ENCODE assay signal across 24 cellular contexts in the genomic region with DNA sequence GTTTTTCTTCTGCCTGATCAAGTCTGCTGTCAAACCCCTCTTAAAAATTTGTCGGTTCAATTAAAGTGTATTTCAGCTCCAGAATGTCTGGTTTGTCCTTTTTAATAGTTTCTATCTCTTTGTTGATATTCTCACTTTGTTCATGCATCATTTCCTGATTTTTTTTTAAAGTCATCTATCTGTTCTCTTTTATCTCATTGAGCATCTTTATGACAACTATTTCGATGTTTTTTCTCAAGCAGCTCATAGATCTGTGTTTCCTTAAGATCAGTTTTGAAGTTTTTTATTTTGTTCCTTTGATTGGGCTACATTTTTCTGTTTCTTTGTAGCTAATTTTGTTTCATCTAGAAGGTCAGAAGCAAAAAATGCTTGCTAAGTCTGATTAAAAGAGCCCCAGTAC. TPM values are rescaled to one million over a fixed set of nuclear protein-coding genes. Genes with fewer than 3 reads are reported as not detected.
DNase-seq lines count a peak whose midpoint lies in the region; ATAC-seq and TF ChIP-seq lines count a peak whose summit lies in the region.
"Had no signal": no experiment of that assay in that cellular context is flagged by ENCODE, and none has a peak within 500 bp of the region (broad histone marks: within the 10 kb centered on the region; RNA-seq: fewer than 3 reads in every experiment).

No MANE protein-coding gene starts in this region.

- H3K4me3 ChIP-seq in neutrophil (ENCODE audit: low read depth in 1 of 2, low read length in 1 of 2), result no peak overlapping the region
- no peak overlapping the region for H3K4me3 ChIP-seq in Caco-2 (ENCODE audit: low read depth, low read length)
- H3K4me3 ChIP-seq: BLaER1, hepatocyte, PC-9, smooth muscle cell, upper lobe of right lung had no signal

- peaks cover 92% of the 10 kb centered on the region for H3K36me3 Mint-ChIP-seq in activated CD4-positive, alpha-beta T cell treated with anti-CD3 and anti-CD28 coated beads, Interleukin-2, amount 10 ng/mL, durations not matched to agents 7 days and 5 days (ENCODE audit: low read depth)
- H3K36me3 Mint-ChIP-seq in T-helper 17 cell (ENCODE audit: low read depth), result peaks cover 11% of the 10 kb centered on the region
- H3K36me3 Mint-ChIP-seq in activated naive CD8-positive, alpha-beta T cell treated with anti-CD3 and anti-CD28 coated beads, Interleukin-2, amount 50 U/mL, for 24 hours (ENCODE audit: low read depth), result peaks cover 60% of the 10 kb centered on the region
- H3K36me3 Mint-ChIP-seq in Caco-2 (ENCODE audit: insufficient read depth, unreplicated experiment), result peaks cover 10% of the 10 kb centered on the region

- intact Hi-C loops in Caco-2 (cut with micrococcal nuclease; ENCODE audit: unreplicated experiment), result no loop called here

- CTCF ChIA-PET in activated CD4-positive, alpha-beta T cell treated with anti-CD3 and anti-CD28 coated beads, Interleukin-2, amount 10 ng/mL, durations not matched to agents 7 days and 5 days (lab: Charles Lee), result interaction anchor here (1.2 kb wide), 2 partner anchors 10 to 108 kb away, joined by 3 read pairs; no protein-coding TSS in a partner anchor
- CTCF ChIA-PET in Caco-2 (lab: Charles Lee), result no interaction called here

- H3K27me3 ChIP-seq in neutrophil (no peaks in the 10 kb centered on the region), Caco-2 (replicated peaks; ENCODE audit: control insufficient read depth, insufficient read depth, low read length) (no peaks in the 10 kb centered on the region)
- H3K27me3 ChIP-seq: BLaER1, hepatocyte, upper lobe of right lung had no signal

- H3K27me3 Mint-ChIP-seq in activated CD4-positive, alpha-beta T cell treated with anti-CD3 and anti-CD28 coated beads, Interleukin-2, amount 10 ng/mL, durations not matched to agents 7 days and 5 days, result no peaks in the 10 kb centered on the region
- H3K27me3 Mint-ChIP-seq in T-helper 17 cell (no peaks in the 10 kb centered on the region), Caco-2 (ENCODE audit: insufficient read depth, unreplicated experiment) (no peaks in the 10 kb centered on the region)
- no peaks in the 10 kb centered on the region for H3K27me3 Mint-ChIP-seq in activated naive CD8-positive, alpha-beta T cell treated with anti-CD3 and anti-CD28 coated beads, Interleukin-2, amount 50 U/mL, for 24 hours

- peak overlapping the region; percentile 75 for H3K27ac Mint-ChIP-seq in activated CD4-positive, alpha-beta T cell treated with anti-CD3 and anti-CD28 coated beads, Interleukin-2, amount 10 ng/mL, durations not matched to agents 7 days and 5 days
- H3K27ac Mint-ChIP-seq in T-helper 17 cell (peak overlapping the region; percentile 85), Caco-2 (ENCODE audit: unreplicated experiment) (no peak overlapping the region)
- H3K27ac Mint-ChIP-seq in activated naive CD8-positive, alpha-beta T cell treated with anti-CD3 and anti-CD28 coated beads, Interleukin-2, amount 50 U/mL, for 24 hours, result peak overlapping the region; percentile 70

- DNase-seq in activated CD4-positive, alpha-beta T cell treated with anti-CD3 and anti-CD28 coated beads, Interleukin-2, amount 10 ng/mL, durations not matched to agents 7 days and 5 days, result no peak
- no peak for DNase-seq in activated CD4-positive, alpha-beta T cell treated with anti-CD3 and anti-CD28 coated beads, Interleukin-2, amount 50 U/mL, for 48 hours
- no peak for DNase-seq in T-helper 17 cell
- no peak for DNase-seq in activated naive CD8-positive, alpha-beta T cell treated with anti-CD3 and anti-CD28 coated beads, Interleukin-2, amount 50 U/mL, for 24 hours
- no peak for DNase-seq in retina
- DNase-seq in Caco-2, result no peak
- DNase-seq: activated CD4-positive, CD25-positive, alpha-beta regulatory T cell; activated CD8-positive, alpha-beta memory T cell treated with anti-CD3 and anti-CD28 coated beads, Interleukin-2, amount 50 U/mL, for 4 hours; DMS 273 treated with DMSO at 0.1 percent for 48 hours; foreskin keratinocyte; NCI-H1092; NCI-H2029; NCI-H345; nucleus accumbens; PC-9; stimulated activated CD4-positive, alpha-beta T cell treated with anti-CD3 and anti-CD28 coated beads, Interleukin-2, amount 100 ng/mL, for 48 hours; upper lobe of right lung had no signal

- H3K4me1 Mint-ChIP-seq in activated CD4-positive, alpha-beta T cell treated with anti-CD3 and anti-CD28 coated beads, Interleukin-2, amount 10 ng/mL, durations not matched to agents 7 days and 5 days, result peaks cover 83% of the 10 kb centered on the region
- H3K4me1 Mint-ChIP-seq in T-helper 17 cell, result peaks cover 50% of the 10 kb centered on the region
- peaks cover 54% of the 10 kb centered on the region for H3K4me1 Mint-ChIP-seq in activated naive CD8-positive, alpha-beta T cell treated with anti-CD3 and anti-CD28 coated beads, Interleukin-2, amount 50 U/mL, for 24 hours
- peaks cover 13% of the 10 kb centered on the region for H3K4me1 Mint-ChIP-seq in Caco-2 (ENCODE audit: low read depth, unreplicated experiment)

- ATAC-seq in T-helper 17 cell (peak; percentile 57), HG03280 (IDR thresholded peaks at IDR 0.05; ENCODE audit: unreplicated experiment) (no peak)
- ATAC-seq in activated naive CD8-positive, alpha-beta T cell treated with anti-CD3 and anti-CD28 coated beads, Interleukin-2, amount 50 U/mL, for 24 hours, result no peak
- ATAC-seq: foreskin keratinocyte, upper lobe of right lung had no signal

- peaks cover 17% of the 10 kb centered on the region for H3K9me3 Mint-ChIP-seq in activated CD4-positive, alpha-beta T cell treated with anti-CD3 and anti-CD28 coated beads, Interleukin-2, amount 10 ng/mL, durations not matched to agents 7 days and 5 days
- peaks cover 18% of the 10 kb centered on the region for H3K9me3 Mint-ChIP-seq in activated naive CD8-positive, alpha-beta T cell treated with anti-CD3 and anti-CD28 coated beads, Interleukin-2, amount 50 U/mL, for 24 hours
- H3K9me3 Mint-ChIP-seq in Caco-2 (ENCODE audit: unreplicated experiment), result peaks cover 8% of the 10 kb centered on the region

- H3K36me3 ChIP-seq in neutrophil (peaks cover 57% of the 10 kb centered on the region), Caco-2 (ENCODE audit: control insufficient read depth, insufficient read depth, low read length) (no peaks in the 10 kb centered on the region)
- H3K36me3 ChIP-seq: upper lobe of right lung had no signal

- H3K9me3 ChIP-seq in T-helper 17 cell (ENCODE audit: control insufficient read depth, low read length, poor library complexity, severe bottlenecking) (no peaks in the 10 kb centered on the region), neutrophil (no peaks in the 10 kb centered on the region), Caco-2 (no peaks in the 10 kb centered on the region)
- H3K9me3 ChIP-seq: upper lobe of right lung had no signal

- TF ChIP-seq CTCF in neutrophil (IDR thresholded peaks at IDR 0.05) (no peak), Caco-2 (IDR thresholded peaks at IDR 0.05; ENCODE audit: insufficient read depth in 1 of 2, low read depth in 1 of 2, low read length in 1 of 2, severe bottlenecking in 1 of 2, unreplicated experiment in 1 of 2) (no peak)

- H3K4me1 ChIP-seq in neutrophil (ENCODE audit: control insufficient read depth in 1 of 2, insufficient read depth in 1 of 2, low read depth in 1 of 2, low read length in 1 of 2), result no peaks in the 10 kb centered on the region
- no peaks in the 10 kb centered on the region for H3K4me1 ChIP-seq in Caco-2
- H3K4me1 ChIP-seq: foreskin keratinocyte had no signal

- no TSS peak for BruUV-seq in Caco-2 (replicated peaks; lab: Mats Ljungman, UMichigan)

- POLR2A ChIA-PET in activated CD4-positive, alpha-beta T cell treated with anti-CD3 and anti-CD28 coated beads, Interleukin-2, amount 10 ng/mL, durations not matched to agents 7 days and 5 days (lab: Charles Lee), result no interaction called here
- POLR2A ChIA-PET in Caco-2 (lab: Charles Lee), result no interaction called here

- no peak overlapping the region for H3K4me3 Mint-ChIP-seq in activated CD4-positive, alpha-beta T cell treated with anti-CD3 and anti-CD28 coated beads, Interleukin-2, amount 10 ng/mL, durations not matched to agents 7 days and 5 days
- peak overlapping the region; percentile 56 for H3K4me3 Mint-ChIP-seq in T-helper 17 cell
- H3K4me3 Mint-ChIP-seq in activated naive CD8-positive, alpha-beta T cell treated with anti-CD3 and anti-CD28 coated beads, Interleukin-2, amount 50 U/mL, for 24 hours, result no peak overlapping the region
- no peak overlapping the region for H3K4me3 Mint-ChIP-seq in Caco-2 (ENCODE audit: unreplicated experiment)

- peak overlapping the region; percentile 39 for H3K27ac ChIP-seq in neutrophil
- H3K27ac ChIP-seq: BLaER1, foreskin keratinocyte, hepatocyte, PC-9, upper lobe of right lung had no signal

RNA-seq across cellular contexts. Expression of gene FGD3, which starts 53.7 kb away (rescaled TPM):
- total RNA-seq in activated CD4-positive, alpha-beta T cell treated with anti-CD3 and anti-CD28 coated beads, Interleukin-2, amount 10 ng/mL, durations not matched to agents 7 days and 5 days, result 100 to 1,000 TPM; 148 to 156 TPM
- total RNA-seq in T-helper 17 cell (100 to 1,000 TPM; 142 to 160 TPM), Caco-2 (2022) (25.7 and 26.6 TPM in 2 replicates)
- total RNA-seq: G401, LHCN-M2 had no signal

RNA-seq across cellular contexts. Expression of gene SUSD3, which starts 57.5 kb away (rescaled TPM):
- total RNA-seq in activated CD4-positive, alpha-beta T cell treated with anti-CD3 and anti-CD28 coated beads, Interleukin-2, amount 10 ng/mL, durations not matched to agents 7 days and 5 days, result 10 to 100 TPM; 81.1 to 85.8 TPM
- 10 to 100 TPM; 47.2 to 62.3 TPM for total RNA-seq in T-helper 17 cell
- 2.2 and 2.9 TPM in 2 replicates for total RNA-seq in Caco-2 (2022)
- total RNA-seq: G401, LHCN-M2, smooth muscle cell had no signal

Comparison
In these comparisons a context has a peak if more than half of its experiments do, and no peak if none do; other contexts are left out.
1. RNA of gene SUSD3, which starts 57.5 kb away (total RNA-seq): 81.1 to 85.8 TPM in activated CD4-positive, alpha-beta T cell treated with anti-CD3 and anti-CD28 coated beads, Interleukin-2, amount 10 ng/mL, durations not matched to agents 7 days and 5 days and 47.2 to 62.3 TPM in T-helper 17 cell; 2.2 to 2.9 TPM in Caco-2; every median in the first group is over 10 times any median in the second.